In genomic region chr5:65833780-65834179, GRCh38 we compare ENCODE assay signal across 15 cellular contexts.
DNase-seq lines count a peak whose midpoint lies in the region; ATAC-seq, FAIRE-seq and TF ChIP-seq lines count a peak whose summit lies in the region.
"Had no signal": no experiment of that assay in that cellular context is flagged by ENCODE, and none has a peak within 500 bp of the region (broad histone marks: within the 10 kb centered on the region; RNA-seq: fewer than 3 reads in every experiment).

No MANE protein-coding gene starts in this region.

- POLR2A ChIA-PET in GM12878 (lab: Charles Lee) = no interaction called here

- H3K4me3 ChIP-seq in GM23338 (no peak overlapping the region), GM12878 (no peak overlapping the region), skeletal muscle tissue (ENCODE audit: low read length in 3 of 3) (no peak overlapping the region), stomach (no peak overlapping the region), right lobe of liver (no peak overlapping the region)
- H3K4me3 ChIP-seq: BLaER1 treated with 17β-estradiol and CSF1 and Interleukin-3, amounts not matched to agents 10 nM and 100 nM had no signal

- H3K27me3 Mint-ChIP-seq in GM23338 (ENCODE audit: insufficient read depth, low read depth, poor library complexity) = peaks cover 2% of the 10 kb centered on the region
- no peaks in the 10 kb centered on the region for H3K27me3 Mint-ChIP-seq in nephron progenitor cell (ENCODE audit: low read depth, poor library complexity)
- H3K27me3 Mint-ChIP-seq: CD4-positive, CD25-positive, alpha-beta regulatory T cell had no signal

- H3K9ac ChIP-seq in GM12878 (ENCODE audit: control insufficient read depth, insufficient read depth, low read length) = no peak overlapping the region
- H3K9ac ChIP-seq in skeletal muscle tissue (ENCODE audit: low read depth in 1 of 3, low read length in 3 of 3) = no peak overlapping the region
- H3K9ac ChIP-seq: BLaER1 treated with 17β-estradiol and CSF1 and Interleukin-3, amounts not matched to agents 10 nM and 100 nM had no signal

- intact Hi-C loops in GM12878 (cut with micrococcal nuclease; ENCODE audit: unreplicated experiment) = no loop called here
- intact Hi-C loops in stomach (cut with DNase I; ENCODE audit: low total_unique reads) = no loop called here
- intact Hi-C loops in right lobe of liver (cut with DNase I) = no loop called here

- H3K27me3 ChIP-seq in GM23338 (ENCODE audit: insufficient read depth) (no peaks in the 10 kb centered on the region), GM12878 (replicated peaks in 1 of 2; ENCODE audit: control insufficient read depth in 2 of 2, insufficient read depth in 2 of 2, low read length in 1 of 2) (no peaks in the 10 kb centered on the region), skeletal muscle tissue (ENCODE audit: control insufficient read depth in 3 of 3, insufficient read depth in 3 of 3, low read length in 3 of 3) (no peaks in the 10 kb centered on the region), stomach (no peaks in the 10 kb centered on the region), right lobe of liver (no peaks in the 10 kb centered on the region)
- H3K27me3 ChIP-seq: BLaER1 treated with 17β-estradiol and CSF1 and Interleukin-3, amounts not matched to agents 10 nM and 100 nM had no signal

- no peak for TF ChIP-seq RAD21 in GM12878 (IDR thresholded peaks at IDR 0.05; ENCODE audit: insufficient read depth, low read depth, low read length)

- H3K4me1 ChIP-seq in GM23338 (ENCODE audit: insufficient read depth) (peaks cover 6% of the 10 kb centered on the region; the same call in 1 of the 2 replicates), GM12878 (ENCODE audit: control insufficient read depth, insufficient read depth, low read length) (peaks cover 4% of the 10 kb centered on the region; the same call in 1 of the 2 replicates), skeletal muscle tissue (ENCODE audit: control insufficient read depth in 3 of 3, insufficient read depth in 3 of 3, low read length in 3 of 3) (peaks cover 0 to 11% (median 6%) of the 10 kb centered on the region in 3 donors), stomach (no peaks in the 10 kb centered on the region), right lobe of liver (no peaks in the 10 kb centered on the region)

- FAIRE-seq in GM12878 (lab: Jason Lieb, UNC) = no peak
- FAIRE-seq: GM18507 had no signal

- H3K4me3 Mint-ChIP-seq in GM23338 (no peak overlapping the region), nephron progenitor cell (no peak overlapping the region)
- H3K4me3 Mint-ChIP-seq: CD4-positive, CD25-positive, alpha-beta regulatory T cell had no signal

- H3K36me3 Mint-ChIP-seq in GM23338 (ENCODE audit: low read depth) (no peaks in the 10 kb centered on the region), nephron progenitor cell (ENCODE audit: low read depth) (no peaks in the 10 kb centered on the region)
- H3K36me3 Mint-ChIP-seq: CD4-positive, CD25-positive, alpha-beta regulatory T cell had no signal

- ATAC-seq in GM23338 = no peak
- no peak for ATAC-seq in GM12878
- no peak for ATAC-seq in right lobe of liver

- TF ChIP-seq EP300 in GM12878 (IDR thresholded peaks at IDR 0.05; ENCODE audit: borderline replicate concordance in 1 of 2, control insufficient read depth in 1 of 2, low read depth in 2 of 2, low read length in 2 of 2) (no peak), stomach (IDR thresholded peaks at IDR 0.05) (no peak)

- H3K4me1 Mint-ChIP-seq in GM23338 = peaks cover 12% of the 10 kb centered on the region
- H3K4me1 Mint-ChIP-seq in nephron progenitor cell = peaks cover 13% of the 10 kb centered on the region
- H3K4me1 Mint-ChIP-seq: CD4-positive, CD25-positive, alpha-beta regulatory T cell had no signal

- H3K9me3 Mint-ChIP-seq in GM23338 (no peaks in the 10 kb centered on the region), nephron progenitor cell (no peaks in the 10 kb centered on the region)
- H3K9me3 Mint-ChIP-seq: CD4-positive, CD25-positive, alpha-beta regulatory T cell had no signal

- H3K27ac ChIP-seq in GM23338 (ENCODE audit: low read depth) (peak overlapping the region; percentile 14; the same call in 1 of the 2 replicates), GM12878 (ENCODE audit: control insufficient read depth, insufficient read depth) (no peak overlapping the region), skeletal muscle tissue (ENCODE audit: low read depth, low read length) (peak overlapping the region; percentile 50), stomach (no peak overlapping the region), right lobe of liver (no peak overlapping the region)
- H3K27ac ChIP-seq: BLaER1 treated with 17β-estradiol and CSF1 and Interleukin-3, amounts not matched to agents 10 nM and 100 nM; HL-60 had no signal

- H3K36me3 ChIP-seq in GM23338 (ENCODE audit: insufficient read depth) = no peaks in the 10 kb centered on the region
- no peaks in the 10 kb centered on the region for H3K36me3 ChIP-seq in GM12878 (ENCODE audit: control insufficient read depth in 2 of 2, insufficient read depth in 2 of 2, low read length in 1 of 2)
- no peaks in the 10 kb centered on the region for H3K36me3 ChIP-seq in skeletal muscle tissue (ENCODE audit: control insufficient read depth in 3 of 3, insufficient read depth in 3 of 3, low read length in 3 of 3)
- H3K36me3 ChIP-seq in stomach = no peaks in the 10 kb centered on the region
- H3K36me3 ChIP-seq in right lobe of liver = no peaks in the 10 kb centered on the region

- H2AFZ ChIP-seq in GM23338 (no peak overlapping the region), GM12878 (ENCODE audit: control insufficient read depth, low read depth, low read length) (no peak overlapping the region)

- H4K20me1 ChIP-seq in GM23338 (replicated peaks; ENCODE audit: insufficient read depth) (peaks cover 6% of the 10 kb centered on the region; the same call in 1 of the 2 replicates), GM12878 (ENCODE audit: control insufficient read depth, insufficient read depth) (no peaks in the 10 kb centered on the region)

- no TSS peak for BruUV-seq in GM12878 (replicated peaks; lab: Mats Ljungman, UMichigan)

- no peaks in the 10 kb centered on the region for H3K9me2 ChIP-seq in GM23338 (ENCODE audit: insufficient read depth)

- CTCF ChIA-PET in GM12878 (lab: Yijun Ruan, JAX) = no interaction called here

- 0 out of 2 replicates have a peak, but pooled peaks cover 3% of the 10 kb centered on the region for H3F3A ChIP-seq in GM23338 (replicated peaks; ENCODE audit: low read depth)

- H3K9me3 ChIP-seq in GM12878 (replicated peaks; ENCODE audit: control insufficient read depth, insufficient read depth, low read length) (no peaks in the 10 kb centered on the region), skeletal muscle tissue (ENCODE audit: control insufficient read depth in 3 of 3, low read length in 3 of 3) (no peaks in the 10 kb centered on the region), stomach (no peaks in the 10 kb centered on the region), right lobe of liver (no peaks in the 10 kb centered on the region)
- H3K9me3 ChIP-seq: BLaER1 treated with 17β-estradiol and CSF1 and Interleukin-3, amounts not matched to agents 10 nM and 100 nM had no signal

- RAD21 ChIA-PET in GM12878 (lab: Charles Lee; ENCODE audit: unreplicated experiment) = interaction anchor here (1.2 kb wide), 1 partner anchor 8 kb away, joined by 3 read pairs; no protein-coding TSS in a partner anchor

- H3K4me2 ChIP-seq in GM23338 (no peak overlapping the region), GM12878 (ENCODE audit: control insufficient read depth, insufficient read depth) (no peak overlapping the region)
- H3K4me2 ChIP-seq: BLaER1 treated with 17β-estradiol and CSF1 and Interleukin-3, amounts not matched to agents 10 nM and 100 nM had no signal

- in situ Hi-C loops in GM12878 (cut with MboI) = no loop called here

- WGBS in GM12878 (ENCODE audit: insufficient coverage, insufficient replicate concordance, low lambda C conversion rate, missing lambda C conversion rate) = 85% methylated on average over 5 of the region's 5 CpGs
- 65 to 85% (median 82%) methylated on average over 5 of the region's 5 CpGs for WGBS in stomach, 5 donors
- WGBS in right lobe of liver (ENCODE audit: insufficient coverage, low coverage, low lambda C conversion rate, missing lambda C conversion rate) = 87% methylated on average over 5 of the region's 5 CpGs

- H3K79me2 ChIP-seq in GM23338 (replicated peaks; ENCODE audit: insufficient read depth) (no peaks in the 10 kb centered on the region), GM12878 (ENCODE audit: control insufficient read depth, insufficient read depth, low read length) (no peaks in the 10 kb centered on the region)

- TF ChIP-seq POLR2A in GM12878 (IDR thresholded peaks at IDR 0.05; ENCODE audit: low read depth, low read length) (no peak), stomach (IDR thresholded peaks at IDR 0.05) (no peak), right lobe of liver (IDR thresholded peaks at IDR 0.05) (no peak)

- H3K27ac Mint-ChIP-seq in GM23338 (no peak overlapping the region), nephron progenitor cell (peak overlapping the region; percentile 21)
- H3K27ac Mint-ChIP-seq: CD4-positive, CD25-positive, alpha-beta regulatory T cell had no signal

- DNase-seq in GM23338 (ENCODE audit: low spot score) = no peak
- DNase-seq in GM12878 (ENCODE audit: low read depth, low spot score) = no peak
- no peak for DNase-seq in nephron progenitor cell
- no peak for DNase-seq in stomach
- no peak for DNase-seq in NCI-H187 (lab: John Stamatoyannopoulos, UW)
- DNase-seq in SK-N-DZ (ENCODE audit: low spot score) = no peak
- DNase-seq in right lobe of liver = no peak
- DNase-seq: ACHN; CD4-positive, CD25-positive, alpha-beta regulatory T cell; DMS53; HCEC 1CT had no signal

- SMC1A ChIA-PET in GM12878 (lab: Charles Lee; ENCODE audit: uncharacterized antibody, unreplicated experiment) = interaction anchor here (1.3 to 1.6 kb wide), 2 partner anchors 10 to 31 kb away, joined by 3 to 4 read pairs; no protein-coding TSS in a partner anchor

- TF ChIP-seq CTCF in GM23338 (conservative IDR thresholded peaks at IDR 0.05; ENCODE audit: low read depth in 2 of 2) (no peak), GM12878 (IDR thresholded peaks at IDR 0.05 in 2 of 3, conservative IDR thresholded peaks at IDR 0.05 in 1 of 3; ENCODE audit: control insufficient read depth in 2 of 3, extremely low read depth in 1 of 3, insufficient read depth in 1 of 3, low read depth in 3 of 3, low read length in 3 of 3) (no peak), nephron progenitor cell (IDR thresholded peaks at IDR 0.05) (no peak), stomach (IDR thresholded peaks at IDR 0.05) (no peak), right lobe of liver (IDR thresholded peaks at IDR 0.05) (no peak)

TF ChIP-seq in GM12878, 131 proteins besides CTCF, POLR2A, EP300 and RAD21 (continues in another document):
- TF ChIP-seq FOXK2 (IDR thresholded peaks at IDR 0.05) (no peak), CBX3 (IDR thresholded peaks at IDR 0.05; ENCODE audit: borderline replicate concordance, low read depth) (no peak), BRCA1 (IDR thresholded peaks at IDR 0.05; ENCODE audit: low read depth, low read length) (no peak)

Comparison
In these comparisons a context has a peak if more than half of its experiments do, and no peak if none do; other contexts are left out.
1. H3K27ac ChIP-seq: peak in GM23338 (single experiment) and skeletal muscle tissue (single experiment); none in GM12878 (single experiment), stomach (0 of 5) and right lobe of liver (0 of 3).